In the genomic region with DNA sequence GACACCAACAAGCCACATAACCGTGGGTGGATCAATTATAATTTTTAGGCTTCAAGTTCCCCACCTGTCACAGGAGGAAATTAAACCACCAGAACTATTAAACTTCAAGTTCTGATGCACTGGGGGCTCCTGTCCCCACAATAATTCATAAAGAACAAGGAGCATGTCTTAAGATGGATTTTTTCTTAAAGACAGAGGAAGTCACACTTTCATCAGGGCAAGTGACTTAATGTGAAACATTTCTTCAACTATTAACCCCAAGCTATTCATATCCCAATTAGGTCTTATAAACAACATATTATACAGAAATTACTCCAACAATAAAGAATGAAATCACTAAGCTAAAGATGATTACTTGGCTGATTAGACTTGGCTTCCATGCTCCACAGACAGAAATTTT, we compare ENCODE assay signal across 29 cellular contexts.
"Had no signal": no experiment of that assay in that cellular context is flagged by ENCODE, and none has a peak within 500 bp of the region (broad histone marks: within the 10 kb centered on the region; RNA-seq: fewer than 3 reads in every experiment).

No MANE protein-coding gene starts in this region.

- H3K9me3 ChIP-seq: colonic mucosa, esophagus muscularis mucosa, esophagus squamous epithelium, gastrocnemius medialis, gastroesophageal sphincter, heart left ventricle, heart right ventricle had no signal

- H3K27ac Mint-ChIP-seq: dendritic cell treated with granulocyte-macrophage colony-stimulating factor and Interleukin-4, amounts not matched to agents 40 ng/mL and 50 ng/mL, for 4 days; effector memory CD8-positive, alpha-beta T cell; endodermal cell had no signal

- H3K9me3 Mint-ChIP-seq: dendritic cell treated with granulocyte-macrophage colony-stimulating factor and Interleukin-4, amounts not matched to agents 40 ng/mL and 50 ng/mL, for 4 days; effector memory CD8-positive, alpha-beta T cell; endodermal cell had no signal

- H3K4me1 ChIP-seq: colonic mucosa, esophagus muscularis mucosa, foreskin keratinocyte, gastrocnemius medialis, gastroesophageal sphincter, heart left ventricle, heart right ventricle had no signal

- H3K27ac ChIP-seq: colonic mucosa, coronary artery, dorsolateral prefrontal cortex, epithelial cell of prostate, esophagus muscularis mucosa, esophagus squamous epithelium, foreskin keratinocyte, gastrocnemius medialis, gastroesophageal sphincter, heart left ventricle, heart right ventricle had no signal

- H3K27me3 ChIP-seq: colonic mucosa, esophagus muscularis mucosa, gastrocnemius medialis, gastroesophageal sphincter had no signal

- ATAC-seq: effector memory CD8-positive, alpha-beta T cell; esophagus mucosa; foreskin keratinocyte; gastrocnemius medialis; gastroesophageal sphincter; heart left ventricle; heart right ventricle had no signal

- H3K4me3 Mint-ChIP-seq: dendritic cell treated with granulocyte-macrophage colony-stimulating factor and Interleukin-4, amounts not matched to agents 40 ng/mL and 50 ng/mL, for 4 days; effector memory CD8-positive, alpha-beta T cell; endodermal cell had no signal

- H3K4me3 ChIP-seq: colonic mucosa, coronary artery, dorsolateral prefrontal cortex, esophagus muscularis mucosa, esophagus squamous epithelium, gastrocnemius medialis, gastroesophageal sphincter, heart left ventricle, heart right ventricle had no signal

- H3K36me3 ChIP-seq: colonic mucosa, esophagus muscularis mucosa, esophagus squamous epithelium, gastrocnemius medialis, gastroesophageal sphincter, heart left ventricle, heart right ventricle had no signal

- DNase-seq: colonic mucosa; cortex of kidney; dermis blood vessel endothelial cell; dorsolateral prefrontal cortex; effector CD4-positive, alpha-beta T cell; effector CD8-positive, alpha-beta T cell; effector memory CD4-positive, alpha-beta T cell; effector memory CD8-positive, alpha-beta T cell; endodermal cell; erythroblast; esophagus squamous epithelium; foreskin fibroblast; foreskin keratinocyte; foreskin melanocyte; gastrocnemius medialis; glutamatergic neuron; head of caudate nucleus; heart left ventricle; heart right ventricle had no signal

- FAIRE-seq: colon, endometrium, endothelial cell of umbilical vein, frontal cortex had no signal
